1 cellular context compared by ENCODE assay signal in genomic region chr6:18241208-18241836, GRCh38.
TF ChIP-seq lines count a peak whose summit lies in the region.

No MANE protein-coding gene starts in this region.

TF ChIP-seq in GM12878, 131 proteins besides CTCF, POLR2A, EP300 and RAD21 (continued from another document):
- TF ChIP-seq ZBTB40 (IDR thresholded peaks at IDR 0.05; ENCODE audit: borderline replicate concordance) (no peak), TCF7 (IDR thresholded peaks at IDR 0.05; ENCODE audit: borderline replicate concordance) (peak; percentile 90), ZNF207 (IDR thresholded peaks at IDR 0.05; ENCODE audit: borderline replicate concordance) (no peak), USF1 (IDR thresholded peaks at IDR 0.05; ENCODE audit: borderline replicate concordance, extremely low read length, insufficient read depth, low read depth, low read length) (no peak), TBL1XR1 (IDR thresholded peaks at IDR 0.05; ENCODE audit: low read depth, low read length) (no peak), POLR2AphosphoS2 (IDR thresholded peaks at IDR 0.05; ENCODE audit: low read depth, low read length) (no peak), POU2F2 (IDR thresholded peaks at IDR 0.05; ENCODE audit: borderline replicate concordance, low read depth, low read length) (no peak), ZBTB4 (CRISPR knock-in tag; IDR thresholded peaks at IDR 0.05) (no peak), CREB1 (IDR thresholded peaks at IDR 0.05; ENCODE audit: low read depth) (no peak), IKZF2 (IDR thresholded peaks at IDR 0.05) (0 out of 4 replicates have a peak, but pooled peaks of 1 of the 2 experiments have one; percentile 13), CBX5 (IDR thresholded peaks at IDR 0.05; ENCODE audit: low read depth) (no peak), SREBF2 (IDR thresholded peaks at IDR 0.05; ENCODE audit: low read length) (no peak), PRDM15 (CRISPR knock-in tag; IDR thresholded peaks at IDR 0.05) (no peak), TCF3 (IDR thresholded peaks at IDR 0.05; ENCODE audit: borderline replicate concordance, insufficient read depth, low read depth, low read length) (no peak), GABPA (IDR thresholded peaks at IDR 0.05; ENCODE audit: low read depth) (no peak), ZBTB11 (CRISPR knock-in tag; IDR thresholded peaks at IDR 0.05) (no peak), ZNF274 (IDR thresholded peaks at IDR 0.05; ENCODE audit: insufficient read depth, insufficient read length) (no peak), E2F4 (IDR thresholded peaks at IDR 0.05; ENCODE audit: low read depth, low read length) (no peak), CHD2 (IDR thresholded peaks at IDR 0.05; ENCODE audit: borderline replicate concordance, low read depth, low read length) (no peak)
